11 cellular contexts compared by ENCODE assay signal in the genomic region with DNA sequence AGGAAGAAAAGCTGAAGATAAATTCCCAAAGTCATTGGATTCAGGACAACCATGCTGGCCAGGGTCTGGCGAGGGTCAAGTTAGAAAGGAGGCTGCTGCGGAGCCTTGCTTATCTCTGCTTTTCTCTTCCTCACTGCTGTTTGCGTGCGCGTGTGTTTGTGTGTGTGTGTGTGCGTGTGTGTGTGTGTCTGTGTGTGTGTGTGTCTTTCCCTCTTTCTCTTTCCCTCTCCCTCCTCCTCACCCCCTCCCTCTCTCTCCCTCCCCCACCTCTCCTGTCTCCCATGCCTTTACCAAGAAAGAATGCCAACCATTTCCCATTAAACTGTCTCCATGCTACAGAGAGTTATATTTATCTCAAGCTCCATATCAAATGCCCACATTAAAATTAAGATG. TPM values are rescaled to one million over a fixed set of nuclear protein-coding genes. Genes with fewer than 3 reads are reported as not detected.
A peak's percentile ranks its signal among the peaks of the same experiment; 100 is the strongest.
DNase-seq lines count a peak whose midpoint lies in the region; ATAC-seq and TF ChIP-seq lines count a peak whose summit lies in the region.
"Had no signal": no experiment of that assay in that cellular context is flagged by ENCODE, and none has a peak within 500 bp of the region (broad histone marks: within the 10 kb centered on the region; RNA-seq: fewer than 3 reads in every experiment).

A gene (minus strand): TSS at position 134 of the 393 bp plus-strand sequence. CDS start 81 bp downstream, at position 53.

- peaks cover 14 to 35% (median 20%) of the 10 kb centered on the region in 4 donors for H3K4me1 Mint-ChIP-seq in CD4-positive, alpha-beta memory T cell
- peaks cover 5 to 37% (median 14%) of the 10 kb centered on the region in 4 donors for H3K4me1 Mint-ChIP-seq in naive thymus-derived CD8-positive, alpha-beta T cell

- no peaks in the 10 kb centered on the region for H3K36me3 ChIP-seq in CD4-positive, alpha-beta memory T cell (ENCODE audit: insufficient read depth, low read length)
- H3K36me3 ChIP-seq in HUES6 (ENCODE audit: control insufficient read depth, insufficient read depth, low read length) (no peaks in the 10 kb centered on the region), esophagus muscularis mucosa (no peaks in the 10 kb centered on the region), sigmoid colon (no peaks in the 10 kb centered on the region)

- H3K4me3 ChIP-seq in CD4-positive, alpha-beta memory T cell (ENCODE audit: low read length in 2 of 2): no peak within 1 kb of the TSS
- H3K4me3 ChIP-seq in HUES6 (ENCODE audit: low read depth, low read length) (0 out of 2 replicates have a peak within 1 kb of the TSS, but pooled peaks have one; percentile 0), esophagus muscularis mucosa (no peak within 1 kb of the TSS), sigmoid colon (no peak within 1 kb of the TSS)
- H3K4me3 ChIP-seq: GM23248 had no signal

- H3K36me3 Mint-ChIP-seq in CD4-positive, alpha-beta memory T cell: no peaks in the 10 kb centered on the region
- H3K36me3 Mint-ChIP-seq in naive thymus-derived CD8-positive, alpha-beta T cell: peaks cover 0 to 6% (median 0%) of the 10 kb centered on the region in 3 donors

- H3K9me3 ChIP-seq in CD4-positive, alpha-beta memory T cell (ENCODE audit: control insufficient read depth in 1 of 2, low read length in 2 of 2): no peaks in the 10 kb centered on the region
- H3K9me3 ChIP-seq in HUES6 (ENCODE audit: control insufficient read depth, insufficient read depth, low read depth, low read length) (no peaks in the 10 kb centered on the region), esophagus muscularis mucosa (no peaks in the 10 kb centered on the region), sigmoid colon (no peaks in the 10 kb centered on the region)

- H3K4me1 ChIP-seq in CD4-positive, alpha-beta memory T cell (ENCODE audit: insufficient read depth, low read length): peaks cover 7% of the 10 kb centered on the region
- peaks cover 14% of the 10 kb centered on the region for H3K4me1 ChIP-seq in HUES6 (ENCODE audit: control insufficient read depth, insufficient read depth, low read length)
- H3K4me1 ChIP-seq in esophagus muscularis mucosa: peaks cover 4 to 17% (median 14%) of the 10 kb centered on the region in 4 donors
- H3K4me1 ChIP-seq in sigmoid colon: peaks cover 0 to 23% (median 18%) of the 10 kb centered on the region in 4 donors

- intact Hi-C loops in CD4-positive, alpha-beta memory T cell (cut with micrococcal nuclease): no loop called here
- intact Hi-C loops in esophagus muscularis mucosa (cut with DNase I): no loop called here
- intact Hi-C loops in sigmoid colon (cut with DNase I): no loop called here

- POLR2A ChIA-PET in CD4-positive, alpha-beta memory T cell (lab: Charles Lee; ENCODE audit: partially characterized antibody): no interaction called here
- POLR2A ChIA-PET in naive thymus-derived CD8-positive, alpha-beta T cell (lab: Charles Lee): no interaction called here

- peak within 1 kb of the TSS; percentile 29 to 88 (median 66) for H3K27ac Mint-ChIP-seq in CD4-positive, alpha-beta memory T cell
- H3K27ac Mint-ChIP-seq in naive thymus-derived CD8-positive, alpha-beta T cell: peak within 1 kb of the TSS in 3 of 10 donors; percentile 27 to 83 (median 61)

- CTCF ChIA-PET in CD4-positive, alpha-beta memory T cell (lab: Charles Lee; ENCODE audit: partially characterized antibody): interaction anchor here (0.6 to 1.4 kb wide), 2 partner anchors 35 to 457 kb away, joined by 3 read pairs; a partner anchor contains a TSS

- peak within 1 kb of the TSS; percentile 81 to 89 (median 84) for H3K4me3 Mint-ChIP-seq in CD4-positive, alpha-beta memory T cell
- peak within 1 kb of the TSS in 9 of 10 donors; percentile 4 to 67 (median 38) for H3K4me3 Mint-ChIP-seq in naive thymus-derived CD8-positive, alpha-beta T cell

- no peak for DNase-seq in CD4-positive, alpha-beta memory T cell
- DNase-seq in dermis blood vessel endothelial cell (peak; percentile 5), esophagus muscularis mucosa (ENCODE audit: extremely low spot score) (no peak), HCEC 1CT (no peak), RPMI8226 (no peak), sigmoid colon (no peak)
- no peak for DNase-seq in naive thymus-derived CD8-positive, alpha-beta T cell
- DNase-seq: GM23248; PC-3; stimulated activated naive B cell treated with anti-CD40 and anti-IgM and Interleukin-4, amounts not matched to agents 10 μg/mL and 1 μg/mL and 100 μg/mL, for 72 hours had no signal

- no peak for TF ChIP-seq POLR2A in esophagus muscularis mucosa (IDR thresholded peaks at IDR 0.05; ENCODE audit: low read depth)
- no peak for TF ChIP-seq POLR2A in sigmoid colon (IDR thresholded peaks at IDR 0.05)

- H3K9ac ChIP-seq in HUES6 (ENCODE audit: low read length): no peak within 1 kb of the TSS
- H3K9ac ChIP-seq: GM23248 had no signal

- no peaks in the 10 kb centered on the region for H3K27me3 ChIP-seq in CD4-positive, alpha-beta memory T cell (ENCODE audit: insufficient read depth, low read length)
- H3K27me3 ChIP-seq in HUES6 (ENCODE audit: control insufficient read depth, insufficient read depth, low read length): no peaks in the 10 kb centered on the region
- no peaks in the 10 kb centered on the region for H3K27me3 ChIP-seq in esophagus muscularis mucosa
- H3K27me3 ChIP-seq in sigmoid colon: no peaks in the 10 kb centered on the region

- 48% methylated on average over 6 of the region's 6 CpGs for WGBS in esophagus muscularis mucosa
- WGBS in sigmoid colon, 2 donors: 32 to 71% methylated on average over 6 of the region's 6 CpGs

- no peak for ATAC-seq in naive thymus-derived CD8-positive, alpha-beta T cell
- ATAC-seq: PC-3 had no signal

- TF ChIP-seq CTCF in esophagus muscularis mucosa (IDR thresholded peaks at IDR 0.05) (no peak), sigmoid colon (IDR thresholded peaks at IDR 0.05) (no peak)

- no peaks in the 10 kb centered on the region for H3K27me3 Mint-ChIP-seq in CD4-positive, alpha-beta memory T cell
- peaks cover 0 to 12% (median 4%) of the 10 kb centered on the region in 5 donors for H3K27me3 Mint-ChIP-seq in naive thymus-derived CD8-positive, alpha-beta T cell

- TF ChIP-seq EP300 in esophagus muscularis mucosa (IDR thresholded peaks at IDR 0.05) (no peak), sigmoid colon (IDR thresholded peaks at IDR 0.05) (no peak)

- no peak within 1 kb of the TSS for H3K27ac ChIP-seq in CD4-positive, alpha-beta memory T cell (ENCODE audit: low read depth, low read length)
- H3K27ac ChIP-seq in HUES6 (ENCODE audit: low read depth, low read length): no peak within 1 kb of the TSS
- H3K27ac ChIP-seq in esophagus muscularis mucosa (replicated peaks in 1 of 4): no peak within 1 kb of the TSS
- peak within 1 kb of the TSS in 1 of 4 donors; percentile 1 for H3K27ac ChIP-seq in sigmoid colon
- H3K27ac ChIP-seq: GM23248 had no signal

- H3K9me3 Mint-ChIP-seq in CD4-positive, alpha-beta memory T cell: no peaks in the 10 kb centered on the region
- H3K9me3 Mint-ChIP-seq in naive thymus-derived CD8-positive, alpha-beta T cell: peaks cover 0 to 3% (median 0%) of the 10 kb centered on the region in 9 donors

RNA-seq across cellular contexts. Expression of the gene that starts here (rescaled TPM):
- total RNA-seq in CD4-positive, alpha-beta memory T cell: 1 to 10 TPM; 6.1 to 6.3 TPM
- polyA plus RNA-seq in CD4-positive, alpha-beta memory T cell: 1 to 10 TPM; 2.8 to 9.7 TPM
- total RNA-seq in dermis blood vessel endothelial cell: 1.0 and 1.2 TPM in 2 replicates
- 1 to 10 TPM; 2.9 to 3.4 TPM for total RNA-seq in naive thymus-derived CD8-positive, alpha-beta T cell
- under 1 TPM in 2 of 3 donors, not detected in 1; 0.09 to 0.15 TPM for polyA plus RNA-seq in naive thymus-derived CD8-positive, alpha-beta T cell
- 1 to 10 TPM; 1.2 to 3.1 (median 1.8) TPM for total RNA-seq in esophagus muscularis mucosa
- total RNA-seq in sigmoid colon: 1 to 10 TPM; 1.2 to 5.3 (median 2.1) TPM
- 1 to 10 TPM in 1 of 3 donors, under 1 TPM in 1, not detected in 1; 0.69 to 1.7 TPM for polyA plus RNA-seq in sigmoid colon
